In genomic region chr1:144523661-144524407, GRCh38 we compare ENCODE assay signal across 8 cellular contexts.
DNase-seq lines count a peak whose midpoint lies in the region; ATAC-seq, FAIRE-seq and TF ChIP-seq lines count a peak whose summit lies in the region.
"Not testable (repeated sequence)": the region's sequence is repeated elsewhere in the genome, so short reads cannot be mapped to it uniquely, and the experiment has no call there.

No MANE protein-coding gene starts in this region.

- H3K27ac ChIP-seq in ascending aorta: not testable (repeated sequence)

- not testable (repeated sequence) for H3K27me3 Mint-ChIP-seq in activated B cell treated with CpG ODN at 0.5 μM for 24 hours; glutamatergic neuron (ENCODE audit: unreplicated experiment); nephron progenitor cell (ENCODE audit: low read depth, poor library complexity); stimulated activated naive B cell treated with anti-CD40 and anti-IgM and Interleukin-4, amounts not matched to agents 10 μg/mL and 1 μg/mL and 100 μg/mL, for 72 hours

- H3K27ac Mint-ChIP-seq in activated B cell treated with CpG ODN at 0.5 μM for 24 hours: peak overlapping the region; percentile 100
- peak overlapping the region; percentile 91 for H3K27ac Mint-ChIP-seq in glutamatergic neuron (ENCODE audit: unreplicated experiment)
- H3K27ac Mint-ChIP-seq in nephron progenitor cell: peak overlapping the region; percentile 100
- H3K27ac Mint-ChIP-seq in stimulated activated naive B cell treated with anti-CD40 and anti-IgM and Interleukin-4, amounts not matched to agents 10 μg/mL and 1 μg/mL and 100 μg/mL, for 72 hours: peak overlapping the region; percentile 100

- peak; percentile 98 for TF ChIP-seq POLR2A in GM12891 (IDR thresholded peaks at IDR 0.05; ENCODE audit: low read depth, low read length)

- H3K4me3 ChIP-seq in ascending aorta: peak overlapping the region; percentile 16 to 41

- H3K9me3 ChIP-seq in ascending aorta: not testable (repeated sequence)

- H3K27me3 ChIP-seq in ascending aorta: not testable (repeated sequence)

- ATAC-seq in activated B cell treated with CpG ODN at 0.5 μM for 24 hours (ENCODE audit: low read depth): peak; percentile 88
- ATAC-seq in stimulated activated naive B cell treated with anti-CD40 and anti-IgM and Interleukin-4, amounts not matched to agents 10 μg/mL and 1 μg/mL and 100 μg/mL, for 72 hours (replicated peaks): peak; percentile 91 to 93

- H3K4me3 Mint-ChIP-seq in activated B cell treated with CpG ODN at 0.5 μM for 24 hours: peak overlapping the region; percentile 89
- H3K4me3 Mint-ChIP-seq in glutamatergic neuron (ENCODE audit: unreplicated experiment): not testable (repeated sequence)
- peak overlapping the region; percentile 84 for H3K4me3 Mint-ChIP-seq in nephron progenitor cell
- H3K4me3 Mint-ChIP-seq in stimulated activated naive B cell treated with anti-CD40 and anti-IgM and Interleukin-4, amounts not matched to agents 10 μg/mL and 1 μg/mL and 100 μg/mL, for 72 hours: peak overlapping the region; percentile 81 to 88

- intact Hi-C loops in activated B cell treated with CpG ODN at 0.5 μM for 24 hours (cut with micrococcal nuclease); ascending aorta (cut with DNase I): not testable (repeated sequence)

- not testable (repeated sequence) for H3K36me3 Mint-ChIP-seq in activated B cell treated with CpG ODN at 0.5 μM for 24 hours (ENCODE audit: low read depth); glutamatergic neuron (ENCODE audit: unreplicated experiment); nephron progenitor cell (ENCODE audit: low read depth); stimulated activated naive B cell treated with anti-CD40 and anti-IgM and Interleukin-4, amounts not matched to agents 10 μg/mL and 1 μg/mL and 100 μg/mL, for 72 hours

- not testable (repeated sequence) for H3K9me3 Mint-ChIP-seq in activated B cell treated with CpG ODN at 0.5 μM for 24 hours; glutamatergic neuron (ENCODE audit: unreplicated experiment); nephron progenitor cell; stimulated activated naive B cell treated with anti-CD40 and anti-IgM and Interleukin-4, amounts not matched to agents 10 μg/mL and 1 μg/mL and 100 μg/mL, for 72 hours

- CTCF ChIA-PET in activated B cell treated with CpG ODN at 0.5 μM for 24 hours (lab: Charles Lee): not testable (repeated sequence)

- not testable (repeated sequence) for DNase-seq in GM12891 (ENCODE audit: insufficient read length, low spot score)
- DNase-seq in HCEC 1CT (peak; percentile 31), M059J (ENCODE audit: low read depth) (peak; percentile 71), activated B cell treated with CpG ODN at 0.5 μM for 24 hours (peak; percentile 62), ascending aorta (ENCODE audit: low spot score in 2 of 2) (peak; percentile 13 to 65), glutamatergic neuron (peak; percentile 24), nephron progenitor cell (peak; percentile 75)
- peak; percentile 51 for DNase-seq in stimulated activated naive B cell treated with anti-CD40 and anti-IgM and Interleukin-4, amounts not matched to agents 10 μg/mL and 1 μg/mL and 100 μg/mL, for 72 hours

- H3K36me3 ChIP-seq in ascending aorta: not testable (repeated sequence)

- not testable (repeated sequence) for FAIRE-seq in GM12891 (lab: Jason Lieb, UNC)

- not testable (repeated sequence) for H3K4me1 Mint-ChIP-seq in activated B cell treated with CpG ODN at 0.5 μM for 24 hours; glutamatergic neuron (ENCODE audit: low read depth, unreplicated experiment); nephron progenitor cell; stimulated activated naive B cell treated with anti-CD40 and anti-IgM and Interleukin-4, amounts not matched to agents 10 μg/mL and 1 μg/mL and 100 μg/mL, for 72 hours

- POLR2A ChIA-PET in activated B cell treated with CpG ODN at 0.5 μM for 24 hours (lab: Charles Lee): interaction anchor here (0.6 to 1.3 kb wide), 9 partner anchors 10 to 941 kb away, joined by 3 to 42 read pairs (median 6); no protein-coding TSS in a partner anchor

- not testable (repeated sequence) for H3K4me1 ChIP-seq in ascending aorta

- TF ChIP-seq CTCF in activated B cell treated with CpG ODN at 0.5 μM for 24 hours (IDR thresholded peaks at IDR 0.05); ascending aorta (IDR thresholded peaks at IDR 0.05); glutamatergic neuron (IDR thresholded peaks at IDR 0.05; ENCODE audit: partially characterized antibody, unreplicated experiment); nephron progenitor cell (IDR thresholded peaks at IDR 0.05): not testable (repeated sequence)

TF ChIP-seq in GM12891, 5 proteins besides CTCF, POLR2A, EP300 and RAD21:
- TF ChIP-seq TAF1 (IDR thresholded peaks at IDR 0.05; ENCODE audit: low read depth, low read length) (0 out of 2 replicates have a peak, but pooled peaks have one; percentile 41), POLR2AphosphoS5 (IDR thresholded peaks at IDR 0.05; ENCODE audit: low read depth, low read length) (peak; percentile 99), POU2F2 (IDR thresholded peaks at IDR 0.05; ENCODE audit: low read depth, low read length) (peak; percentile 94)
